9 cellular contexts compared by ENCODE assay signal in the genomic region with DNA sequence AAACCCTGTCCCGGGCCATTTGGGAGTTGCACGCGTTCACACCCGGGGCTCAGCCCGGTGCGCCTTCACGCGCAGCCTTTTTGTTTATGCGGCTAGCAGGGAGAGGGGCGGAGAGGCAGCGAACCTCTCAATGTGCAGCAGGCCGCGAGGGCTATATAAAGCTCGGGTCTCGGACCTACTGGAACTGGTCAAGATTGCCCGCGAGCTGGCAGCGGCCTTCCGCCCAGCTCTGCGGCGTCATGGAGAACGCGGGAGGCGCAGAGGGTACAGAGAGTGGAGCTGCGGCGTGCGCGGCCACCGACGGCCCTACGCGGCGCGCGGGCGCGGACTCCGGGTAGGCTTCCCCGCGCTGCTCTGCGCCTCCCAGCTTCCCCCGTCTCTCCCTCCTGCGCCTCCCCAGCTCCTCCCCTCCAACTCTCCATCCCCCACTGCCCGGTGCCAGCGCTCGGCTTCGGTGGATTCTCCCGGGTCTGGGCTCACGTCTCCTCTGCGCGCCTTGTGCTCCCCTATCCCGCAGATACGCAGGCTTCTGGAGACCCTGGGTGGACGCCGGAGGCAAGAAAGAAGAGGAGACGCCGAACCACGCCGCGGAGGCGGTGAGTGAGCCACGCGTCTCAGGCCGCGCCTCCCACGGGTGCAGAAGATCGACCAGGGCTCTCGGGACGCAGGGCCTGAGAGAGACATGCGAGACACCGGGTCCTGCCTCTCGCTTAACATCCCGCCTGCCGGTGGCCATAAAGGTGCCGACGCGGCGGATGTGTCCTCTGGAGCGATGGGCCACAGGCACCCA. TPM values are rescaled to one million over a fixed set of nuclear protein-coding genes. Genes with fewer than 3 reads are reported as not detected.
DNase-seq lines count a peak whose midpoint lies in the region; ATAC-seq and TF ChIP-seq lines count a peak whose summit lies in the region.
"Had no signal": no experiment of that assay in that cellular context is flagged by ENCODE, and none has a peak within 500 bp of the region (broad histone marks: within the 10 kb centered on the region; RNA-seq: fewer than 3 reads in every experiment).

Gene RIPPLY2, plus strand, starts transcription at position 183 of the 790 bp plus-strand sequence. Its CDS starts 57 bp downstream, at position 240.

- H3K36me3 ChIP-seq in Peyer's patch: no peaks in the 10 kb centered on the region

- peak within 1 kb of the TSS; percentile 17 to 53 (median 30) for H3K4me3 ChIP-seq in Peyer's patch

- H3K9me3 ChIP-seq in Peyer's patch: no peaks in the 10 kb centered on the region

- H3K4me1 Mint-ChIP-seq in stimulated activated naive B cell treated with anti-CD40 and anti-IgM and Interleukin-4, amounts not matched to agents 10 μg/mL and 1 μg/mL and 100 μg/mL, for 72 hours: peaks cover 10 to 13% of the 10 kb centered on the region in 2 donors

- ATAC-seq in HG02798 (IDR thresholded peaks at IDR 0.05; ENCODE audit: poor library complexity, unreplicated experiment) (peak; percentile 71), GM19455 (IDR thresholded peaks at IDR 0.05; ENCODE audit: unreplicated experiment) (no peak)
- peak; percentile 79 to 82 for ATAC-seq in stimulated activated naive B cell treated with anti-CD40 and anti-IgM and Interleukin-4, amounts not matched to agents 10 μg/mL and 1 μg/mL and 100 μg/mL, for 72 hours (replicated peaks)

- DNase-seq in GM10248 (ENCODE audit: extremely low spot score): peak; percentile 13
- DNase-seq in Peyer's patch: peak in 1 of 3 donors; percentile 48
- peak; percentile 76 for DNase-seq in left kidney (ENCODE audit: low read depth, low spot score)
- peak; percentile 8 for DNase-seq in stimulated activated naive B cell treated with anti-CD40 and anti-IgM and Interleukin-4, amounts not matched to agents 10 μg/mL and 1 μg/mL and 100 μg/mL, for 72 hours
- DNase-seq in NCI-H187 (lab: John Stamatoyannopoulos, UW): no peak

- CTCF ChIA-PET in GM10248 (lab: Yijun Ruan, JAX): no interaction called here

- no peaks in the 10 kb centered on the region for H3K36me3 Mint-ChIP-seq in stimulated activated naive B cell treated with anti-CD40 and anti-IgM and Interleukin-4, amounts not matched to agents 10 μg/mL and 1 μg/mL and 100 μg/mL, for 72 hours

- peak within 1 kb of the TSS; percentile 20 for H3K27ac Mint-ChIP-seq in stimulated activated naive B cell treated with anti-CD40 and anti-IgM and Interleukin-4, amounts not matched to agents 10 μg/mL and 1 μg/mL and 100 μg/mL, for 72 hours

- H3K27me3 ChIP-seq in Peyer's patch: no peaks in the 10 kb centered on the region

- no peak within 1 kb of the TSS for H3K27ac ChIP-seq in Peyer's patch
- peak within 1 kb of the TSS; percentile 80 for H3K27ac ChIP-seq in cingulate gyrus (ENCODE audit: low read depth, low read length)

- peaks cover 0 to 13% (median 6%) of the 10 kb centered on the region in 4 donors for H3K4me1 ChIP-seq in Peyer's patch

- H3K27me3 Mint-ChIP-seq in stimulated activated naive B cell treated with anti-CD40 and anti-IgM and Interleukin-4, amounts not matched to agents 10 μg/mL and 1 μg/mL and 100 μg/mL, for 72 hours: peaks cover 58 to 65% of the 10 kb centered on the region in 2 donors

- no peaks in the 10 kb centered on the region for H3K9me3 Mint-ChIP-seq in stimulated activated naive B cell treated with anti-CD40 and anti-IgM and Interleukin-4, amounts not matched to agents 10 μg/mL and 1 μg/mL and 100 μg/mL, for 72 hours

- H3K4me3 Mint-ChIP-seq in stimulated activated naive B cell treated with anti-CD40 and anti-IgM and Interleukin-4, amounts not matched to agents 10 μg/mL and 1 μg/mL and 100 μg/mL, for 72 hours: peak within 1 kb of the TSS; percentile 87 to 90

- POLR2A ChIA-PET in GM10248 (lab: Yijun Ruan, JAX): no interaction called here

- no peak for TF ChIP-seq POLR2A in Peyer's patch (IDR thresholded peaks at IDR 0.05)

- TF ChIP-seq CTCF in GM10248 (IDR thresholded peaks at IDR 0.05; ENCODE audit: control extremely low read depth, extremely low read depth, low read depth, missing control alignments) (no peak), Peyer's patch (IDR thresholded peaks at IDR 0.05) (no peak)

RNA-seq across cellular contexts. Expression of gene RIPPLY2, which starts in this region (rescaled TPM):
- total RNA-seq in Peyer's patch: not detected
- total RNA-seq: T-helper 2 cell treated with Interferon-gamma antibody and Interleukin-4, amounts not matched to agents 100 ng/mL and 5 ng/mL, for 36 hours had no signal

Comparison
In these comparisons a context has a peak if more than half of its experiments do, and no peak if none do; other contexts are left out.
1. DNase-seq: peak in GM10248 (single experiment), left kidney (single experiment) and stimulated activated naive B cell treated with anti-CD40 and anti-IgM and Interleukin-4, amounts not matched to agents 10 μg/mL and 1 μg/mL and 100 μg/mL, for 72 hours (single experiment); none in NCI-H187 (0 of 2).